In genomic region chr11:116605543-116605942, GRCh38 we compare ENCODE assay signal across 8 cellular contexts.
A peak's percentile ranks its signal among the peaks of the same experiment; 100 is the strongest.
DNase-seq lines count a peak whose midpoint lies in the region; ATAC-seq and TF ChIP-seq lines count a peak whose summit lies in the region.

No MANE protein-coding gene starts in this region.

- no peaks in the 10 kb centered on the region for H3K79me2 ChIP-seq in KMS-11 (ENCODE audit: insufficient read depth, low read depth)

- H3K9me3 ChIP-seq in adipocyte (ENCODE audit: control insufficient read depth, low read length) (no peaks in the 10 kb centered on the region), tibial artery (no peaks in the 10 kb centered on the region)

- no peak overlapping the region for H3K4me2 ChIP-seq in KMS-11

- intact Hi-C loops in tibial artery (cut with DNase I; ENCODE audit: low total_unique reads) = no loop called here

- H3K36me3 ChIP-seq in KMS-11 (ENCODE audit: insufficient read depth) (no peaks in the 10 kb centered on the region), adipocyte (ENCODE audit: control insufficient read depth, insufficient read depth, low read length, severe bottlenecking) (no peaks in the 10 kb centered on the region), tibial artery (no peaks in the 10 kb centered on the region)

- DNase-seq in DMS53 (lab: John Stamatoyannopoulos, UW) (peak; percentile 55), DMS53 treated with DMSO at 0.1 percent for 48 hours (lab: John Stamatoyannopoulos, UW; ENCODE audit: unreplicated experiment) (no peak), adipocyte (ENCODE audit: low read depth) (peak; percentile 7), lung microvascular endothelial cell (ENCODE audit: low read depth in 2 of 2) (peak; percentile 57 to 66), ureter (ENCODE audit: low spot score) (no peak), tibial artery (no peak)

- peak; percentile 46 for TF ChIP-seq CTCF in KMS-11 (conservative IDR thresholded peaks at IDR 0.05; ENCODE audit: low read depth, low read length)
- no peak for TF ChIP-seq CTCF in tibial artery (IDR thresholded peaks at IDR 0.05)

- H3K4me3 ChIP-seq in KMS-11 (IDR thresholded peaks at IDR 0.05; ENCODE audit: insufficient read depth, low read depth, low read length) (no peak overlapping the region), adipocyte (ENCODE audit: low read length) (no peak overlapping the region), tibial artery (no peak overlapping the region)

- H3K27me3 ChIP-seq in KMS-11 (ENCODE audit: insufficient read depth, low read depth) (no peaks in the 10 kb centered on the region), adipocyte (replicated peaks; ENCODE audit: control insufficient read depth, insufficient read depth, low read length) (peaks cover 18% of the 10 kb centered on the region), tibial artery (no peaks in the 10 kb centered on the region)

- H4K20me1 ChIP-seq in KMS-11 (ENCODE audit: insufficient read depth) = no peaks in the 10 kb centered on the region

- H3K9ac ChIP-seq in KMS-11 = no peak overlapping the region
- no peak overlapping the region for H3K9ac ChIP-seq in adipocyte (ENCODE audit: low read length)

- no peak overlapping the region for H2AFZ ChIP-seq in KMS-11 (ENCODE audit: low read depth)

- H3K4me1 ChIP-seq in KMS-11 (ENCODE audit: low read depth, poor library complexity, severe bottlenecking) (no peaks in the 10 kb centered on the region), adipocyte (ENCODE audit: control insufficient read depth, insufficient read depth, low read length) (peaks cover 4% of the 10 kb centered on the region), tibial artery (no peaks in the 10 kb centered on the region)

- H3K27ac ChIP-seq in KMS-11 (no peak overlapping the region), tibial artery (no peak overlapping the region)

- ATAC-seq in HG03159 (IDR thresholded peaks at IDR 0.05; ENCODE audit: unreplicated experiment) = no peak

Comparison
In these comparisons a context has a peak if more than half of its experiments do, and no peak if none do; other contexts are left out.
1. DNase-seq: peak in DMS53 (single experiment), adipocyte (single experiment) and lung microvascular endothelial cell (2 of 2); none in DMS53 treated with DMSO at 0.1 percent for 48 hours (single experiment), ureter (single experiment) and tibial artery (0 of 2).